Comparison of ENCODE assay signal across 1 cellular context in the genomic region with DNA sequence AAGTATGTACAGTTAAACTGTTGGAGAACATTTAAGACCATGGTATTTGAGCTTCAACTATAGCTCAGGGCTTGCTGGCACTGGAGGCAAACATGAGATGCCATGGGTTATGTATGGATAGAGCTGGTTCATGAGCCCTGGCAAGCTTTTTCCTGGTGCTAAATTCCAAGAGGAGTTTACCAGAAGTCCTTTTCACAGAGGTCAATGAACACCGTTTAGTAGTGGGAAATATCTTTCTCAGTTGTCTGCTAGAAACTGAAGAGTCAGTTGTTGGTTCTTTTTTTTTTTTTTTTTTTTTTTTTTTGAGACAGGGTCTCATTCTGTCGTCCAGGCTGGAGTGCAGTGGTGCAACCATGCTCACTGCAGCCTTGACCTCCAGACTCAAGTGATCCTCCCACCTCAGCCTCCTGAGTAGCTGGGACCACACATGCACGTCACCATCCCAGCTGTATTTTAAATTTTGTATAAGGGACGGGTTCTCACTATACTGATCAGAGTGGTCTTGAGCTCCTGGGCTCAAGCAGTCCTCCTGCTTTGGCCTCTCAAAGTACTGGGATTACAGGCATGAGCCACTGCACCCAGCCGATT.
TF ChIP-seq lines count a peak whose summit lies in the region.

No MANE protein-coding gene starts in this region.

TF ChIP-seq in HepG2, 621 proteins besides CTCF, POLR2A, EP300 and RAD21 (continued from another document):
- TF ChIP-seq, protein P1, sequence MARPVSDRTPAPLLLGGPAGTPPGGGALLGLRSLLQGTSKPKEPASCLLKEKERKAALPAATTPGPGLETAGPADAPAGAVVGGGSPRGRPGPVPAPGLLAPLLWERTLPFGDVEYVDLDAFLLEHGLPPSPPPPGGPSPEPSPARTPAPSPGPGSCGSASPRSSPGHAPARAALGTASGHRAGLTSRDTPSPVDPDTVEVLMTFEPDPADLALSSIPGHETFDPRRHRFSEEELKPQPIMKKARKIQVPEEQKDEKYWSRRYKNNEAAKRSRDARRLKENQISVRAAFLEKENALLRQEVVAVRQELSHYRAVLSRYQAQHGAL (CRISPR knock-in tag; IDR thresholded peaks at IDR 0.05; ENCODE audit: not compliant biosample characterization) = no peak
- no peak for TF ChIP-seq STAT5B (CRISPR knock-in tag; IDR thresholded peaks at IDR 0.05)
- no peak for TF ChIP-seq TEAD2 (CRISPR knock-in tag; IDR thresholded peaks at IDR 0.05)
- TF ChIP-seq, protein P2, sequence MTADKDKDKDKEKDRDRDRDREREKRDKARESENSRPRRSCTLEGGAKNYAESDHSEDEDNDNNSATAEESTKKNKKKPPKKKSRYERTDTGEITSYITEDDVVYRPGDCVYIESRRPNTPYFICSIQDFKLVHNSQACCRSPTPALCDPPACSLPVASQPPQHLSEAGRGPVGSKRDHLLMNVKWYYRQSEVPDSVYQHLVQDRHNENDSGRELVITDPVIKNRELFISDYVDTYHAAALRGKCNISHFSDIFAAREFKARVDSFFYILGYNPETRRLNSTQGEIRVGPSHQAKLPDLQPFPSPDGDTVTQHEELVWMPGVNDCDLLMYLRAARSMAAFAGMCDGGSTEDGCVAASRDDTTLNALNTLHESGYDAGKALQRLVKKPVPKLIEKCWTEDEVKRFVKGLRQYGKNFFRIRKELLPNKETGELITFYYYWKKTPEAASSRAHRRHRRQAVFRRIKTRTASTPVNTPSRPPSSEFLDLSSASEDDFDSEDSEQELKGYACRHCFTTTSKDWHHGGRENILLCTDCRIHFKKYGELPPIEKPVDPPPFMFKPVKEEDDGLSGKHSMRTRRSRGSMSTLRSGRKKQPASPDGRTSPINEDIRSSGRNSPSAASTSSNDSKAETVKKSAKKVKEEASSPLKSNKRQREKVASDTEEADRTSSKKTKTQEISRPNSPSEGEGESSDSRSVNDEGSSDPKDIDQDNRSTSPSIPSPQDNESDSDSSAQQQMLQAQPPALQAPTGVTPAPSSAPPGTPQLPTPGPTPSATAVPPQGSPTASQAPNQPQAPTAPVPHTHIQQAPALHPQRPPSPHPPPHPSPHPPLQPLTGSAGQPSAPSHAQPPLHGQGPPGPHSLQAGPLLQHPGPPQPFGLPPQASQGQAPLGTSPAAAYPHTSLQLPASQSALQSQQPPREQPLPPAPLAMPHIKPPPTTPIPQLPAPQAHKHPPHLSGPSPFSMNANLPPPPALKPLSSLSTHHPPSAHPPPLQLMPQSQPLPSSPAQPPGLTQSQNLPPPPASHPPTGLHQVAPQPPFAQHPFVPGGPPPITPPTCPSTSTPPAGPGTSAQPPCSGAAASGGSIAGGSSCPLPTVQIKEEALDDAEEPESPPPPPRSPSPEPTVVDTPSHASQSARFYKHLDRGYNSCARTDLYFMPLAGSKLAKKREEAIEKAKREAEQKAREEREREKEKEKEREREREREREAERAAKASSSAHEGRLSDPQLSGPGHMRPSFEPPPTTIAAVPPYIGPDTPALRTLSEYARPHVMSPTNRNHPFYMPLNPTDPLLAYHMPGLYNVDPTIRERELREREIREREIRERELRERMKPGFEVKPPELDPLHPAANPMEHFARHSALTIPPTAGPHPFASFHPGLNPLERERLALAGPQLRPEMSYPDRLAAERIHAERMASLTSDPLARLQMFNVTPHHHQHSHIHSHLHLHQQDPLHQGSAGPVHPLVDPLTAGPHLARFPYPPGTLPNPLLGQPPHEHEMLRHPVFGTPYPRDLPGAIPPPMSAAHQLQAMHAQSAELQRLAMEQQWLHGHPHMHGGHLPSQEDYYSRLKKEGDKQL (CRISPR knock-in tag; IDR thresholded peaks at IDR 0.05; ENCODE audit: low read depth) = no peak
- peak; percentile 20; the same call in 1 of the 2 replicates for TF ChIP-seq SALL1 (CRISPR knock-in tag; IDR thresholded peaks at IDR 0.05)
- TF ChIP-seq ARNT2 (CRISPR knock-in tag; IDR thresholded peaks at IDR 0.05; ENCODE audit: low read depth) = no peak
- TF ChIP-seq KDM1A (CRISPR knock-in tag; IDR thresholded peaks at IDR 0.05) = 0 out of 2 replicates have a peak, but pooled peaks have one; percentile 5
- TF ChIP-seq NFE2L1 (CRISPR knock-in tag; IDR thresholded peaks at IDR 0.05; ENCODE audit: borderline replicate concordance) = no peak
- TF ChIP-seq PPARG (CRISPR knock-in tag; conservative IDR thresholded peaks at IDR 0.05) = no peak
- TF ChIP-seq, protein P3, sequence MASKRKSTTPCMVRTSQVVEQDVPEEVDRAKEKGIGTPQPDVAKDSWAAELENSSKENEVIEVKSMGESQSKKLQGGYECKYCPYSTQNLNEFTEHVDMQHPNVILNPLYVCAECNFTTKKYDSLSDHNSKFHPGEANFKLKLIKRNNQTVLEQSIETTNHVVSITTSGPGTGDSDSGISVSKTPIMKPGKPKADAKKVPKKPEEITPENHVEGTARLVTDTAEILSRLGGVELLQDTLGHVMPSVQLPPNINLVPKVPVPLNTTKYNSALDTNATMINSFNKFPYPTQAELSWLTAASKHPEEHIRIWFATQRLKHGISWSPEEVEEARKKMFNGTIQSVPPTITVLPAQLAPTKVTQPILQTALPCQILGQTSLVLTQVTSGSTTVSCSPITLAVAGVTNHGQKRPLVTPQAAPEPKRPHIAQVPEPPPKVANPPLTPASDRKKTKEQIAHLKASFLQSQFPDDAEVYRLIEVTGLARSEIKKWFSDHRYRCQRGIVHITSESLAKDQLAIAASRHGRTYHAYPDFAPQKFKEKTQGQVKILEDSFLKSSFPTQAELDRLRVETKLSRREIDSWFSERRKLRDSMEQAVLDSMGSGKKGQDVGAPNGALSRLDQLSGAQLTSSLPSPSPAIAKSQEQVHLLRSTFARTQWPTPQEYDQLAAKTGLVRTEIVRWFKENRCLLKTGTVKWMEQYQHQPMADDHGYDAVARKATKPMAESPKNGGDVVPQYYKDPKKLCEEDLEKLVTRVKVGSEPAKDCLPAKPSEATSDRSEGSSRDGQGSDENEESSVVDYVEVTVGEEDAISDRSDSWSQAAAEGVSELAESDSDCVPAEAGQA (IDR thresholded peaks at IDR 0.05; ENCODE audit: low read depth) = no peak
- TF ChIP-seq, protein P3 (CRISPR knock-in tag; IDR thresholded peaks at IDR 0.05; ENCODE audit: borderline replicate concordance) = no peak
- TF ChIP-seq KAT2B (IDR thresholded peaks at IDR 0.05; ENCODE audit: borderline replicate concordance, low read depth, low read length) = no peak
- peak; percentile 77 for TF ChIP-seq ZMYM3 (CRISPR knock-in tag; IDR thresholded peaks at IDR 0.05)
- TF ChIP-seq ZNF138 (CRISPR knock-in tag; IDR thresholded peaks at IDR 0.05; ENCODE audit: low read depth) = no peak
- TF ChIP-seq HNF4G (IDR thresholded peaks at IDR 0.05; ENCODE audit: borderline replicate concordance, low read depth, low read length) = no peak
- TF ChIP-seq HNF4G (CRISPR knock-in tag; IDR thresholded peaks at IDR 0.05; ENCODE audit: borderline replicate concordance, low read depth) = no peak
- TF ChIP-seq RCOR2 (CRISPR knock-in tag; IDR thresholded peaks at IDR 0.05) = no peak
- TF ChIP-seq, protein P4, sequence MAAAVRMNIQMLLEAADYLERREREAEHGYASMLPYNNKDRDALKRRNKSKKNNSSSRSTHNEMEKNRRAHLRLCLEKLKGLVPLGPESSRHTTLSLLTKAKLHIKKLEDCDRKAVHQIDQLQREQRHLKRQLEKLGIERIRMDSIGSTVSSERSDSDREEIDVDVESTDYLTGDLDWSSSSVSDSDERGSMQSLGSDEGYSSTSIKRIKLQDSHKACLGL (CRISPR knock-in tag; IDR thresholded peaks at IDR 0.05) = no peak
- TF ChIP-seq, protein P5, sequence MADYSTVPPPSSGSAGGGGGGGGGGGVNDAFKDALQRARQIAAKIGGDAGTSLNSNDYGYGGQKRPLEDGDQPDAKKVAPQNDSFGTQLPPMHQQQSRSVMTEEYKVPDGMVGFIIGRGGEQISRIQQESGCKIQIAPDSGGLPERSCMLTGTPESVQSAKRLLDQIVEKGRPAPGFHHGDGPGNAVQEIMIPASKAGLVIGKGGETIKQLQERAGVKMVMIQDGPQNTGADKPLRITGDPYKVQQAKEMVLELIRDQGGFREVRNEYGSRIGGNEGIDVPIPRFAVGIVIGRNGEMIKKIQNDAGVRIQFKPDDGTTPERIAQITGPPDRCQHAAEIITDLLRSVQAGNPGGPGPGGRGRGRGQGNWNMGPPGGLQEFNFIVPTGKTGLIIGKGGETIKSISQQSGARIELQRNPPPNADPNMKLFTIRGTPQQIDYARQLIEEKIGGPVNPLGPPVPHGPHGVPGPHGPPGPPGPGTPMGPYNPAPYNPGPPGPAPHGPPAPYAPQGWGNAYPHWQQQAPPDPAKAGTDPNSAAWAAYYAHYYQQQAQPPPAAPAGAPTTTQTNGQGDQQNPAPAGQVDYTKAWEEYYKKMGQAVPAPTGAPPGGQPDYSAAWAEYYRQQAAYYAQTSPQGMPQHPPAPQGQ (CRISPR knock-in tag; IDR thresholded peaks at IDR 0.05; ENCODE audit: borderline replicate concordance) = no peak
- TF ChIP-seq YEATS2 (CRISPR knock-in tag; IDR thresholded peaks at IDR 0.05; ENCODE audit: borderline replicate concordance) = no peak
- TF ChIP-seq, protein P6, sequence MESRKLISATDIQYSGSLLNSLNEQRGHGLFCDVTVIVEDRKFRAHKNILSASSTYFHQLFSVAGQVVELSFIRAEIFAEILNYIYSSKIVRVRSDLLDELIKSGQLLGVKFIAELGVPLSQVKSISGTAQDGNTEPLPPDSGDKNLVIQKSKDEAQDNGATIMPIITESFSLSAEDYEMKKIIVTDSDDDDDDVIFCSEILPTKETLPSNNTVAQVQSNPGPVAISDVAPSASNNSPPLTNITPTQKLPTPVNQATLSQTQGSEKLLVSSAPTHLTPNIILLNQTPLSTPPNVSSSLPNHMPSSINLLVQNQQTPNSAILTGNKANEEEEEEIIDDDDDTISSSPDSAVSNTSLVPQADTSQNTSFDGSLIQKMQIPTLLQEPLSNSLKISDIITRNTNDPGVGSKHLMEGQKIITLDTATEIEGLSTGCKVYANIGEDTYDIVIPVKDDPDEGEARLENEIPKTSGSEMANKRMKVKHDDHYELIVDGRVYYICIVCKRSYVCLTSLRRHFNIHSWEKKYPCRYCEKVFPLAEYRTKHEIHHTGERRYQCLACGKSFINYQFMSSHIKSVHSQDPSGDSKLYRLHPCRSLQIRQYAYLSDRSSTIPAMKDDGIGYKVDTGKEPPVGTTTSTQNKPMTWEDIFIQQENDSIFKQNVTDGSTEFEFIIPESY (CRISPR knock-in tag; IDR thresholded peaks at IDR 0.05) = no peak
- TF ChIP-seq, protein P7, sequence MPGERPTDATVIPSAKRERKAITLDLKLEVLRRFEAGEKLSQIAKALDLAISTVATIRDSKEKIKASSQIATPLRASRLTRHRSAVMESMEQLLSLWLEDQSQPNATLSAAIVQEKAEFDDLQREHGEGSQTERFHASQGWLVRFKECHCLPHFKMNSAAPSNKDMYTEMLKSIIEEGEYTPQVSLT (CRISPR knock-in tag; IDR thresholded peaks at IDR 0.05; ENCODE audit: borderline replicate concordance, low read depth) = no peak
- no peak for TF ChIP-seq NR2F6 (IDR thresholded peaks at IDR 0.05)
- TF ChIP-seq NR2F6 (CRISPR knock-in tag; IDR thresholded peaks at IDR 0.05) = 0 out of 2 replicates have a peak, but pooled peaks have one; percentile 4
- TF ChIP-seq NKX3-1 (CRISPR knock-in tag; IDR thresholded peaks at IDR 0.05) = no peak
- no peak for TF ChIP-seq U2AF2 (IDR thresholded peaks at IDR 0.05; ENCODE audit: low read depth, low read length)
- 0 out of 2 replicates have a peak, but pooled peaks have one; percentile 33 for TF ChIP-seq PITX1 (CRISPR knock-in tag; IDR thresholded peaks at IDR 0.05)
- TF ChIP-seq RORA (CRISPR knock-in tag; IDR thresholded peaks at IDR 0.05) = no peak
- TF ChIP-seq, protein P8, sequence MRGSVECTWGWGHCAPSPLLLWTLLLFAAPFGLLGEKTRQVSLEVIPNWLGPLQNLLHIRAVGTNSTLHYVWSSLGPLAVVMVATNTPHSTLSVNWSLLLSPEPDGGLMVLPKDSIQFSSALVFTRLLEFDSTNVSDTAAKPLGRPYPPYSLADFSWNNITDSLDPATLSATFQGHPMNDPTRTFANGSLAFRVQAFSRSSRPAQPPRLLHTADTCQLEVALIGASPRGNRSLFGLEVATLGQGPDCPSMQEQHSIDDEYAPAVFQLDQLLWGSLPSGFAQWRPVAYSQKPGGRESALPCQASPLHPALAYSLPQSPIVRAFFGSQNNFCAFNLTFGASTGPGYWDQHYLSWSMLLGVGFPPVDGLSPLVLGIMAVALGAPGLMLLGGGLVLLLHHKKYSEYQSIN (CRISPR knock-in tag; IDR thresholded peaks at IDR 0.05; ENCODE audit: borderline replicate concordance) = no peak
- TF ChIP-seq, protein P9, sequence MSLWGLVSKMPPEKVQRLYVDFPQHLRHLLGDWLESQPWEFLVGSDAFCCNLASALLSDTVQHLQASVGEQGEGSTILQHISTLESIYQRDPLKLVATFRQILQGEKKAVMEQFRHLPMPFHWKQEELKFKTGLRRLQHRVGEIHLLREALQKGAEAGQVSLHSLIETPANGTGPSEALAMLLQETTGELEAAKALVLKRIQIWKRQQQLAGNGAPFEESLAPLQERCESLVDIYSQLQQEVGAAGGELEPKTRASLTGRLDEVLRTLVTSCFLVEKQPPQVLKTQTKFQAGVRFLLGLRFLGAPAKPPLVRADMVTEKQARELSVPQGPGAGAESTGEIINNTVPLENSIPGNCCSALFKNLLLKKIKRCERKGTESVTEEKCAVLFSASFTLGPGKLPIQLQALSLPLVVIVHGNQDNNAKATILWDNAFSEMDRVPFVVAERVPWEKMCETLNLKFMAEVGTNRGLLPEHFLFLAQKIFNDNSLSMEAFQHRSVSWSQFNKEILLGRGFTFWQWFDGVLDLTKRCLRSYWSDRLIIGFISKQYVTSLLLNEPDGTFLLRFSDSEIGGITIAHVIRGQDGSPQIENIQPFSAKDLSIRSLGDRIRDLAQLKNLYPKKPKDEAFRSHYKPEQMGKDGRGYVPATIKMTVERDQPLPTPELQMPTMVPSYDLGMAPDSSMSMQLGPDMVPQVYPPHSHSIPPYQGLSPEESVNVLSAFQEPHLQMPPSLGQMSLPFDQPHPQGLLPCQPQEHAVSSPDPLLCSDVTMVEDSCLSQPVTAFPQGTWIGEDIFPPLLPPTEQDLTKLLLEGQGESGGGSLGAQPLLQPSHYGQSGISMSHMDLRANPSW (CRISPR knock-in tag; IDR thresholded peaks at IDR 0.05; ENCODE audit: borderline replicate concordance) = no peak
